Comparison of ENCODE assay signal across 17 cellular contexts in the genomic region with DNA sequence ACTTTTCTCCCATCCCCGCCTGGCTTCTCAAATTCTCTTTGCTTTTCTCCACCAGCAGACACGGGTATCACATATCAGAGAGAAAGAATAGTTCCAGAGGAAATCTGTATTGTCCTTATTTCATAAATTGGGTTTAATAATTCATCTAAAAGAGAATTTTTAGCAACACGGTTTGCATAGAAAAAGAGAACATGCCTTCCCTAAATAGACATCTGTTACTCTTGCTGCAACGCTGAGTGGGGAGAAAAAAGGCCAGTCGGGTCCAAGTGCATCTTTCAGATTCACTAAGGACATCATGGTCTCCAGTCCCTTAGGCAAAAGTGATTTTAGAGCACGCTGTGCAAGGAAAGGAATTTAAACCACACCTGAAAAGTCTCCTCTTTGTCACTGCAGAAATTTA.
DNase-seq lines count a peak whose midpoint lies in the region; ATAC-seq lines count a peak whose summit lies in the region.
"Had no signal": no experiment of that assay in that cellular context is flagged by ENCODE, and none has a peak within 500 bp of the region (broad histone marks: within the 10 kb centered on the region; RNA-seq: fewer than 3 reads in every experiment).

No MANE protein-coding gene starts in this region.

- DNase-seq in NOMO-1 (lab: John Stamatoyannopoulos, UW; ENCODE audit: unreplicated experiment in 2 of 2), result peak; percentile 8 to 48
- DNase-seq in NOMO-1 treated with dmso at 0.1 percent for 144 hours (lab: John Stamatoyannopoulos, UW; ENCODE audit: unreplicated experiment), result no peak
- peak; percentile 28 for DNase-seq in cerebellar cortex (ENCODE audit: low spot score)
- no peak for DNase-seq in left colon
- no peak for DNase-seq in SKM-1 (lab: John Stamatoyannopoulos, UW; ENCODE audit: unreplicated experiment)
- DNase-seq in activated effector memory CD4-positive, alpha-beta T cell treated with anti-CD3 and anti-CD28 coated beads, Interleukin-2, amount 50 U/mL, for 16 hours, result no peak
- DNase-seq: activated CD8-positive, alpha-beta T cell treated with anti-CD3 and anti-CD28 coated beads for 36 hours; activated naive CD4-positive, alpha-beta T cell treated with anti-CD3 and anti-CD28 coated beads, Interleukin-2, amount 50 U/mL, for 16 hours; anterior cingulate cortex; central memory CD4-positive, alpha-beta T cell; H9; pancreas; T-helper 2 cell had no signal

- peak; percentile 21 for ATAC-seq in HG03378 (IDR thresholded peaks at IDR 0.05; ENCODE audit: unreplicated experiment)
- ATAC-seq in left colon, result no peak
- no peak for ATAC-seq in GM18909 (IDR thresholded peaks at IDR 0.05; ENCODE audit: poor library complexity, unreplicated experiment)
- ATAC-seq: activated CD8-positive, alpha-beta T cell treated with anti-CD3 and anti-CD28 coated beads for 36 hours; HepG2; Panc1; pancreas had no signal

- intact Hi-C loops in left colon (cut with DNase I, micrococcal nuclease), result no loop called here

Comparison
In these comparisons a context has a peak if more than half of its experiments do, and no peak if none do; other contexts are left out.
1. DNase-seq: peak in NOMO-1 (2 of 2) and cerebellar cortex (single experiment); none in NOMO-1 treated with dmso at 0.1 percent for 144 hours (single experiment), left colon (0 of 2), SKM-1 (single experiment) and activated effector memory CD4-positive, alpha-beta T cell treated with anti-CD3 and anti-CD28 coated beads, Interleukin-2, amount 50 U/mL, for 16 hours (single experiment).